In the genomic region with DNA sequence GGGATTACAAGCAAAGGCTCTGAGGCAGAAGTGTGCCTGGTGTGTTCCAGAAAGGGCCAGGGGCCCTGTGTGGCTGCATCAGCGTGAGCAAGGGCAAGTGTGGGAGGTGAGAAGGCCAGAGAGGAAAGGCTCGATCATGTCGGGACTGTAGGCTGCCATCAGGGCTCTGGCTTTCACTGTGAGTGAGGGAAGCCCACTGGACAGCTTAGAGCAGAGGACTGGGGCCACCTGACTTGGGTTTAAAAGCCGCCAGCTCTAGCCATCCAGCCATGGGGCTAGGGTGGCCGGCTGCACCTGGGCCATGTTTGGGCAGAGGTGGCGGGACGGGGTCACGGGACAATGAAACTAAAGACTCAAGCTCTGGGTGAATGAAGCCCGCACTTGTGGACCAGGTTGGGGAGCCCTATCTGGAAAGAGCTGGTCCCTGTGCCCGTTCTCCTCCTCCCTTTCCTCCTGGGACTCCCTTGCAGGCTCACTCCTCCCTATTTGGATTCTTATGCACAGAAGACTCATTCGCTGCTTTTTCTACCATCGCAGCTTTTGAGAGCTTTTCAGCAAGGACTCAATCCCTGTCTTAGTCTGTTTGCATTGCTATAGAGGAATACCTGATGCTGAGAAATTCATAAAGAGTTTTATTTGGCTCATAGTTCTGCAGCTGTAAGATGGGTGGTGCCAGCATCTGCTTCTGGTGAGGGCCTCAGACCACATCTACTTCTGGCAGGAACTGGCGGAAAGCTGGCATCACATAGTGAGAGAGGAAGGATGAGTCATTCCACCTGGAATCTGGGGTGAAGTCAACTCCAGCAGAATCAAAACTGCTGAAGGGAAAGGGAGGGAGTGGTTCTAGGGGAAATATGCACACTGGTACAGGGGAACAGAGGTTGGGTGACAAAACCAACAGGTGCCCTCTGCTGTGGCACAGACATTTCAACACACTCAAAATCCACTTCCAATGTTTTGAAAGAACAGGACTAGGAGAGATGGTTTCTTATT, we compare ENCODE assay signal across 6 cellular contexts. TPM values are rescaled to one million over a fixed set of nuclear protein-coding genes. Genes with fewer than 3 reads are reported as not detected.
DNase-seq lines count a peak whose midpoint lies in the region; ATAC-seq lines count a peak whose summit lies in the region.

No MANE protein-coding gene starts in this region.

- no peaks in the 10 kb centered on the region for H3K9me3 ChIP-seq in SJCRH30 (replicated peaks)

- no peak overlapping the region for H3K27ac ChIP-seq in SJCRH30

- peaks cover 20% of the 10 kb centered on the region for H3K4me1 ChIP-seq in SJCRH30

- H3K27me3 ChIP-seq in SJCRH30, result no peaks in the 10 kb centered on the region

- DNase-seq in EL (peak; percentile 77), SJCRH30 (peak; percentile 42 to 45), kidney glomerular epithelial cell (lab: John Stamatoyannopoulos, UW) (peak; percentile 17), GOT3 (lab: John Stamatoyannopoulos, UW) (no peak)

- H3K36me3 ChIP-seq in SJCRH30, result no peaks in the 10 kb centered on the region

- no peak overlapping the region for H3K4me3 ChIP-seq in SJCRH30

- ATAC-seq in GM18511 (IDR thresholded peaks at IDR 0.05; ENCODE audit: unreplicated experiment), result no peak
- ATAC-seq in HG03135 (IDR thresholded peaks at IDR 0.05; ENCODE audit: unreplicated experiment), result no peak

RNA-seq across cellular contexts. Expression of gene CTAG1B, which starts 15.3 kb away (rescaled TPM):
- total RNA-seq in SJCRH30 (2014; rRNA removed; shearing (Covaris generic)), result not detected in 2 replicates

RNA-seq across cellular contexts. Expression of gene CTAG1A, which starts 18.8 kb away (rescaled TPM):
- not detected in 2 replicates for total RNA-seq in SJCRH30 (2014; rRNA removed; shearing (Covaris generic))

RNA-seq across cellular contexts. Expression of gene CTAG2, which starts 49.6 kb away (rescaled TPM):
- total RNA-seq in SJCRH30 (2014; rRNA removed; shearing (Covaris generic)), result 4.1 and 4.2 TPM in 2 replicates

RNA-seq across cellular contexts. Expression of gene IKBKG, which starts 56.3 kb away (rescaled TPM):
- 9.5 and 10.5 TPM in 2 replicates for total RNA-seq in SJCRH30 (2014; rRNA removed; shearing (Covaris generic))

RNA-seq across cellular contexts. Expression of gene G6PD, which starts 57.1 kb away (rescaled TPM):
- 19.4 and 21.9 TPM in 2 replicates for total RNA-seq in SJCRH30 (2014; rRNA removed; shearing (Covaris generic))
